In the genomic region with DNA sequence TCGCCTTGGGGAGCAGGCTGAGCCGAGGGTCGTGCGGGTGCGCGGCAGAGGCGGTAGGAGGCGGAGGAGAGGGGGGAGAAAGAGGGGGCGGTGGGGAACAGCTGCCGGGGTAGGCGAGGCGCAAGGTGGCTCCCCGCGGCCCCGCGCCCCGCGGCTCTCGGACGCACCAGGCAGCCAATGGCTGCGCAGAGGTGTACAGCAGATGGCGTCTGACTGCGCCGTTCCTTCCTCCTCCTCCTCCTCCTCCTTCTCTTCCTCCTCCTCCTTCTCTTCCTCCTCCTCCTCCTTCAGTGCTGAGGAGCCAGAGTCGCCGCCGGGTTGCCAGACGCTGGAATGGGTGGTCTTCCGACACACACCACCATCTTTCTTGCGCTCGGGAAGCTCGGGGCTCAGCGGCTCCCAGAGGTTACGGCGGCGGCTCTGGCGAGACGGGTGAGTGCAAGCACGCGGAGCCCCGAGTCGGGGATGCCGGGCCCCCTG, we compare ENCODE assay signal across 1 cellular context.
TF ChIP-seq lines count a peak whose summit lies in the region.

A gene with protein sequence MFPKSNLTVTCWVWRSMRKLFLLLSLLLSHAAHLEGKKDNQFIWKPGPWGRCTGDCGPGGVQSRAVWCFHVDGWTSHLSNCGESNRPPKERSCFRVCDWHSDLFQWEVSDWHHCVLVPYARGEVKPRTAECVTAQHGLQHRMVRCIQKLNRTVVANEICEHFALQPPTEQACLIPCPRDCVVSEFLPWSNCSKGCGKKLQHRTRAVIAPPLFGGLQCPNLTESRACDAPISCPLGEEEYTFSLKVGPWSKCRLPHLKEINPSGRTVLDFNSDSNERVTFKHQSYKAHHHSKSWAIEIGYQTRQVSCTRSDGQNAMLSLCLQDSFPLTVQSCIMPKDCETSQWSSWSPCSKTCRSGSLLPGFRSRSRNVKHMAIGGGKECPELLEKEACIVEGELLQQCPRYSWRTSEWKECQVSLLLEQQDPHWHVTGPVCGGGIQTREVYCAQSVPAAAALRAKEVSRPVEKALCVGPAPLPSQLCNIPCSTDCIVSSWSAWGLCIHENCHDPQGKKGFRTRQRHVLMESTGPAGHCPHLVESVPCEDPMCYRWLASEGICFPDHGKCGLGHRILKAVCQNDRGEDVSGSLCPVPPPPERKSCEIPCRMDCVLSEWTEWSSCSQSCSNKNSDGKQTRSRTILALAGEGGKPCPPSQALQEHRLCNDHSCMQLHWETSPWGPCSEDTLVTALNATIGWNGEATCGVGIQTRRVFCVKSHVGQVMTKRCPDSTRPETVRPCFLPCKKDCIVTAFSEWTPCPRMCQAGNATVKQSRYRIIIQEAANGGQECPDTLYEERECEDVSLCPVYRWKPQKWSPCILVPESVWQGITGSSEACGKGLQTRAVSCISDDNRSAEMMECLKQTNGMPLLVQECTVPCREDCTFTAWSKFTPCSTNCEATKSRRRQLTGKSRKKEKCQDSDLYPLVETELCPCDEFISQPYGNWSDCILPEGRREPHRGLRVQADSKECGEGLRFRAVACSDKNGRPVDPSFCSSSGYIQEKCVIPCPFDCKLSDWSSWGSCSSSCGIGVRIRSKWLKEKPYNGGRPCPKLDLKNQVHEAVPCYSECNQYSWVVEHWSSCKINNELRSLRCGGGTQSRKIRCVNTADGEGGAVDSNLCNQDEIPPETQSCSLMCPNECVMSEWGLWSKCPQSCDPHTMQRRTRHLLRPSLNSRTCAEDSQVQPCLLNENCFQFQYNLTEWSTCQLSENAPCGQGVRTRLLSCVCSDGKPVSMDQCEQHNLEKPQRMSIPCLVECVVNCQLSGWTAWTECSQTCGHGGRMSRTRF (N-terminal part only) (plus strand): TSS at position 290 of the 480 bp plus-strand sequence. CDS start 116,634 bp downstream, outside the sequence.

TF ChIP-seq in HepG2, 621 proteins besides CTCF, POLR2A, EP300 and RAD21:
- TF ChIP-seq HIVEP1 (CRISPR knock-in tag; IDR thresholded peaks at IDR 0.05) (no peak), HES4 (CRISPR knock-in tag; IDR thresholded peaks at IDR 0.05; ENCODE audit: borderline replicate concordance) (no peak), ZNF883 (CRISPR knock-in tag; IDR thresholded peaks at IDR 0.05; ENCODE audit: not compliant biosample characterization) (no peak)
- TF ChIP-seq, protein P1, sequence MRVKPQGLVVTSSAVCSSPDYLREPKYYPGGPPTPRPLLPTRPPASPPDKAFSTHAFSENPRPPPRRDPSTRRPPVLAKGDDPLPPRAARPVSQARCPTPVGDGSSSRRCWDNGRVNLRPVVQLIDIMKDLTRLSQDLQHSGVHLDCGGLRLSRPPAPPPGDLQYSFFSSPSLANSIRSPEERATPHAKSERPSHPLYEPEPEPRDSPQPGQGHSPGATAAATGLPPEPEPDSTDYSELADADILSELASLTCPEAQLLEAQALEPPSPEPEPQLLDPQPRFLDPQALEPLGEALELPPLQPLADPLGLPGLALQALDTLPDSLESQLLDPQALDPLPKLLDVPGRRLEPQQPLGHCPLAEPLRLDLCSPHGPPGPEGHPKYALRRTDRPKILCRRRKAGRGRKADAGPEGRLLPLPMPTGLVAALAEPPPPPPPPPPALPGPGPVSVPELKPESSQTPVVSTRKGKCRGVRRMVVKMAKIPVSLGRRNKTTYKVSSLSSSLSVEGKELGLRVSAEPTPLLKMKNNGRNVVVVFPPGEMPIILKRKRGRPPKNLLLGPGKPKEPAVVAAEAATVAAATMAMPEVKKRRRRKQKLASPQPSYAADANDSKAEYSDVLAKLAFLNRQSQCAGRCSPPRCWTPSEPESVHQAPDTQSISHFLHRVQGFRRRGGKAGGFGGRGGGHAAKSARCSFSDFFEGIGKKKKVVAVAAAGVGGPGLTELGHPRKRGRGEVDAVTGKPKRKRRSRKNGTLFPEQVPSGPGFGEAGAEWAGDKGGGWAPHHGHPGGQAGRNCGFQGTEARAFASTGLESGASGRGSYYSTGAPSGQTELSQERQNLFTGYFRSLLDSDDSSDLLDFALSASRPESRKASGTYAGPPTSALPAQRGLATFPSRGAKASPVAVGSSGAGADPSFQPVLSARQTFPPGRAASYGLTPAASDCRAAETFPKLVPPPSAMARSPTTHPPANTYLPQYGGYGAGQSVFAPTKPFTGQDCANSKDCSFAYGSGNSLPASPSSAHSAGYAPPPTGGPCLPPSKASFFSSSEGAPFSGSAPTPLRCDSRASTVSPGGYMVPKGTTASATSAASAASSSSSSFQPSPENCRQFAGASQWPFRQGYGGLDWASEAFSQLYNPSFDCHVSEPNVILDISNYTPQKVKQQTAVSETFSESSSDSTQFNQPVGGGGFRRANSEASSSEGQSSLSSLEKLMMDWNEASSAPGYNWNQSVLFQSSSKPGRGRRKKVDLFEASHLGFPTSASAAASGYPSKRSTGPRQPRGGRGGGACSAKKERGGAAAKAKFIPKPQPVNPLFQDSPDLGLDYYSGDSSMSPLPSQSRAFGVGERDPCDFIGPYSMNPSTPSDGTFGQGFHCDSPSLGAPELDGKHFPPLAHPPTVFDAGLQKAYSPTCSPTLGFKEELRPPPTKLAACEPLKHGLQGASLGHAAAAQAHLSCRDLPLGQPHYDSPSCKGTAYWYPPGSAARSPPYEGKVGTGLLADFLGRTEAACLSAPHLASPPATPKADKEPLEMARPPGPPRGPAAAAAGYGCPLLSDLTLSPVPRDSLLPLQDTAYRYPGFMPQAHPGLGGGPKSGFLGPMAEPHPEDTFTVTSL (CRISPR knock-in tag; IDR thresholded peaks at IDR 0.05; ENCODE audit: borderline replicate concordance), result no peak
- TF ChIP-seq, protein P2, sequence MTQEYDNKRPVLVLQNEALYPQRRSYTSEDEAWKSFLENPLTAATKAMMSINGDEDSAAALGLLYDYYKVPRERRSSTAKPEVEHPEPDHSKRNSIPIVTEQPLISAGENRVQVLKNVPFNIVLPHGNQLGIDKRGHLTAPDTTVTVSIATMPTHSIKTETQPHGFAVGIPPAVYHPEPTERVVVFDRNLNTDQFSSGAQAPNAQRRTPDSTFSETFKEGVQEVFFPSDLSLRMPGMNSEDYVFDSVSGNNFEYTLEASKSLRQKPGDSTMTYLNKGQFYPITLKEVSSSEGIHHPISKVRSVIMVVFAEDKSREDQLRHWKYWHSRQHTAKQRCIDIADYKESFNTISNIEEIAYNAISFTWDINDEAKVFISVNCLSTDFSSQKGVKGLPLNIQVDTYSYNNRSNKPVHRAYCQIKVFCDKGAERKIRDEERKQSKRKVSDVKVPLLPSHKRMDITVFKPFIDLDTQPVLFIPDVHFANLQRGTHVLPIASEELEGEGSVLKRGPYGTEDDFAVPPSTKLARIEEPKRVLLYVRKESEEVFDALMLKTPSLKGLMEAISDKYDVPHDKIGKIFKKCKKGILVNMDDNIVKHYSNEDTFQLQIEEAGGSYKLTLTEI (CRISPR knock-in tag; conservative IDR thresholded peaks at IDR 0.05), result no peak
